In genomic region chr1:37477198-37477931, GRCh38 we compare ENCODE assay signal across 8 cellular contexts. TPM values are rescaled to one million over a fixed set of nuclear protein-coding genes. Genes with fewer than 3 reads are reported as not detected.
DNase-seq lines count a peak whose midpoint lies in the region; ATAC-seq and TF ChIP-seq lines count a peak whose summit lies in the region.

No MANE protein-coding gene starts in this region.

- H3F3A ChIP-seq in neural cell (ENCODE audit: insufficient read depth, low read length, poor library complexity, severe bottlenecking): no peaks in the 10 kb centered on the region

- DNase-seq in EH (ENCODE audit: low read depth) (peak; percentile 76), NAMALWA (ENCODE audit: low spot score) (peak; percentile 76), epithelial cell of esophagus (ENCODE audit: low read depth) (peak; percentile 88), GOT3 (lab: John Stamatoyannopoulos, UW) (no peak)
- DNase-seq in activated CD8-positive, alpha-beta memory T cell treated with anti-CD3 and anti-CD28 coated beads, Interleukin-2, amount 10 ng/mL, durations not matched to agents 7 days and 5 days: peak; percentile 79

- no peaks in the 10 kb centered on the region for H4K20me1 ChIP-seq in neural cell (ENCODE audit: insufficient read depth)

- H3K9me3 Mint-ChIP-seq in activated CD8-positive, alpha-beta memory T cell treated with anti-CD3 and anti-CD28 coated beads, Interleukin-2, amount 10 ng/mL, durations not matched to agents 7 days and 5 days (ENCODE audit: low read depth): no peaks in the 10 kb centered on the region

- no peaks in the 10 kb centered on the region for H3K9me2 ChIP-seq in neural cell (ENCODE audit: insufficient read depth, low read length)

- no peak overlapping the region for H3K4me2 ChIP-seq in neural cell (ENCODE audit: low read length)

- peaks cover 58% of the 10 kb centered on the region for H3K4me1 Mint-ChIP-seq in activated CD8-positive, alpha-beta memory T cell treated with anti-CD3 and anti-CD28 coated beads, Interleukin-2, amount 10 ng/mL, durations not matched to agents 7 days and 5 days

- ATAC-seq in GM21717 (IDR thresholded peaks at IDR 0.05; ENCODE audit: unreplicated experiment): peak; percentile 28
- peak; percentile 7 for ATAC-seq in activated CD8-positive, alpha-beta memory T cell treated with anti-CD3 and anti-CD28 coated beads, Interleukin-2, amount 10 ng/mL, durations not matched to agents 7 days and 5 days

- TF ChIP-seq CTCF in epithelial cell of esophagus (IDR thresholded peaks at IDR 0.05; ENCODE audit: insufficient read depth, low read depth, low read length, missing control alignments) (no peak), neural cell (IDR thresholded peaks at IDR 0.05; ENCODE audit: poor library complexity, severe bottlenecking) (no peak)

- no peak overlapping the region for H2AFZ ChIP-seq in neural cell (ENCODE audit: low read depth, low read length)

- no peak overlapping the region for H3K27ac ChIP-seq in neural cell (ENCODE audit: low read length)
- peak overlapping the region; percentile 67 for H3K27ac ChIP-seq in temporal lobe (ENCODE audit: low read depth, low read length)

- CTCF ChIA-PET in activated CD8-positive, alpha-beta memory T cell treated with anti-CD3 and anti-CD28 coated beads, Interleukin-2, amount 10 ng/mL, durations not matched to agents 7 days and 5 days (lab: Charles Lee): interaction anchor here (0.7 to 11.0 kb wide), 7 partner anchors 9 to 213 kb away, joined by 3 to 157 read pairs (median 3); a partner anchor contains a TSS

- peak overlapping the region; percentile 5 for H3K9ac ChIP-seq in neural cell (ENCODE audit: low read length)

- H3K27me3 ChIP-seq in neural cell (ENCODE audit: insufficient read depth, low read depth, low read length): peaks cover 6% of the 10 kb centered on the region

- peaks cover 58% of the 10 kb centered on the region for H3K36me3 Mint-ChIP-seq in activated CD8-positive, alpha-beta memory T cell treated with anti-CD3 and anti-CD28 coated beads, Interleukin-2, amount 10 ng/mL, durations not matched to agents 7 days and 5 days

- H3K4me3 Mint-ChIP-seq in activated CD8-positive, alpha-beta memory T cell treated with anti-CD3 and anti-CD28 coated beads, Interleukin-2, amount 10 ng/mL, durations not matched to agents 7 days and 5 days: peak overlapping the region; percentile 96

- no peaks in the 10 kb centered on the region for H3K36me3 ChIP-seq in neural cell (ENCODE audit: insufficient read depth, low read length)

- H3K79me2 ChIP-seq in neural cell (replicated peaks; ENCODE audit: insufficient read depth, low read length): no peaks in the 10 kb centered on the region

- H3K27ac Mint-ChIP-seq in activated CD8-positive, alpha-beta memory T cell treated with anti-CD3 and anti-CD28 coated beads, Interleukin-2, amount 10 ng/mL, durations not matched to agents 7 days and 5 days: peak overlapping the region; percentile 97

- no peaks in the 10 kb centered on the region for H3K9me3 ChIP-seq in neural cell (ENCODE audit: low read length)

- TF ChIP-seq RAD21 in neural cell (conservative IDR thresholded peaks at IDR 0.05): no peak

- H3K4me3 ChIP-seq in epithelial cell of esophagus (ENCODE audit: low read length) (peak overlapping the region; percentile 97), neural cell (ENCODE audit: low read length) (no peak overlapping the region)

- no peaks in the 10 kb centered on the region for H3K27me3 Mint-ChIP-seq in activated CD8-positive, alpha-beta memory T cell treated with anti-CD3 and anti-CD28 coated beads, Interleukin-2, amount 10 ng/mL, durations not matched to agents 7 days and 5 days

- no peak for TF ChIP-seq EP300 in neural cell (conservative IDR thresholded peaks at IDR 0.05; ENCODE audit: poor library complexity, severe bottlenecking)

TF ChIP-seq in neural cell, 6 proteins besides CTCF, POLR2A, EP300 and RAD21:
- no peak for TF ChIP-seq POLR2AphosphoS5 (IDR thresholded peaks at IDR 0.05)
- no peak for TF ChIP-seq TAF1 (IDR thresholded peaks at IDR 0.05; ENCODE audit: low read depth)
- no peak for TF ChIP-seq SMC3 (conservative IDR thresholded peaks at IDR 0.05; ENCODE audit: poor library complexity)
- no peak for TF ChIP-seq MXI1 (conservative IDR thresholded peaks at IDR 0.05; ENCODE audit: poor library complexity, severe bottlenecking)
- TF ChIP-seq EZH2 (IDR thresholded peaks at IDR 0.05; ENCODE audit: borderline replicate concordance, insufficient read depth, low read length, poor library complexity, severe bottlenecking): no peak
- TF ChIP-seq REST (IDR thresholded peaks at IDR 0.05; ENCODE audit: borderline replicate concordance): no peak

RNA-seq across cellular contexts. Expression of gene ZC3H12A, which starts 3.0 kb away (rescaled TPM):
- total RNA-seq in activated CD8-positive, alpha-beta memory T cell treated with anti-CD3 and anti-CD28 coated beads, Interleukin-2, amount 10 ng/mL, durations not matched to agents 7 days and 5 days: 10 to 100 TPM; 20.9 to 35.4 TPM
- polyA plus RNA-seq in neural cell: 0.20 TPM in 1 of 2 replicates, not detected in the other
- 0.24 TPM in 1 of 2 replicates, not detected in the other for polyA minus RNA-seq in neural cell
- 0.25 TPM for total RNA-seq in temporal lobe

RNA-seq across cellular contexts. Expression of gene MEAF6, which starts 37.2 kb away (rescaled TPM):
- 10 to 100 TPM; 63.2 to 80.7 TPM for total RNA-seq in activated CD8-positive, alpha-beta memory T cell treated with anti-CD3 and anti-CD28 coated beads, Interleukin-2, amount 10 ng/mL, durations not matched to agents 7 days and 5 days
- polyA plus RNA-seq in neural cell: 333 and 351 TPM in 2 replicates
- 249 and 353 TPM in 2 replicates for polyA minus RNA-seq in neural cell
- 78.4 TPM for total RNA-seq in temporal lobe

Comparison
In these comparisons a context has a peak if more than half of its experiments do, and no peak if none do; other contexts are left out.
1. RNA of gene ZC3H12A, which starts 3.0 kb away (total RNA-seq): 20.9 to 35.4 TPM in activated CD8-positive, alpha-beta memory T cell treated with anti-CD3 and anti-CD28 coated beads, Interleukin-2, amount 10 ng/mL, durations not matched to agents 7 days and 5 days; 0.25 TPM in temporal lobe (single experiment); every median in the first group is over 10 times any median in the second.